Comparison of ENCODE assay signal across 36 cellular contexts in genomic region chr7:147971606-147972005, GRCh38.
"Had no signal": no experiment of that assay in that cellular context is flagged by ENCODE, and none has a peak within 500 bp of the region (broad histone marks: within the 10 kb centered on the region; RNA-seq: fewer than 3 reads in every experiment).

No MANE protein-coding gene starts in this region.

- H3K9me3 ChIP-seq: adrenal gland, body of pancreas, breast epithelium had no signal

- H3K27ac ChIP-seq: adrenal gland, body of pancreas, brain microvascular endothelial cell, breast epithelium, VCaP had no signal

- H3K27me3 ChIP-seq: adrenal gland, body of pancreas, brain microvascular endothelial cell, breast epithelium had no signal

- H3K4me3 ChIP-seq: adrenal gland, body of pancreas, breast epithelium had no signal

- DNase-seq: activated CD4-positive, alpha-beta memory T cell treated with anti-CD3 and anti-CD28 coated beads, Interleukin-2, amount 10 ng/mL, durations not matched to agents 7 days and 5 days; activated CD4-positive, alpha-beta T cell treated with anti-CD3 and anti-CD28 coated beads for 1 hour; activated CD4-positive, alpha-beta T cell treated with anti-CD3 and anti-CD28 coated beads for 36 hours; activated CD4-positive, alpha-beta T cell treated with anti-CD3 and anti-CD28 coated beads for 48 hours; activated CD4-positive, alpha-beta T cell treated with anti-CD3 and anti-CD28 coated beads, Interleukin-2, amount 10 ng/mL, durations not matched to agents 7 days and 5 days; activated CD4-positive, alpha-beta T cell treated with anti-CD3 and anti-CD28 coated beads, Interleukin-2, amount 50 U/mL, for 48 hours; activated CD4-positive, CD25-positive, alpha-beta regulatory T cell; activated CD8-positive, alpha-beta memory T cell treated with anti-CD3 and anti-CD28 coated beads for 24 hours; activated CD8-positive, alpha-beta memory T cell treated with anti-CD3 and anti-CD28 coated beads, Interleukin-2, amount 10 ng/mL, durations not matched to agents 7 days and 5 days; activated CD8-positive, alpha-beta memory T cell treated with anti-CD3 and anti-CD28 coated beads, Interleukin-2, amount 50 U/mL, for 48 hours; activated CD8-positive, alpha-beta T cell treated with anti-CD3 and anti-CD28 coated beads, Interleukin-2, amount 10 ng/mL, durations not matched to agents 7 days and 5 days; activated effector memory CD4-positive, alpha-beta T cell treated with Interleukin-2 at 50 U/mL for 16 hours; activated gamma-delta T cell; activated naive CD4-positive, alpha-beta T cell treated with anti-CD3 and anti-CD28 coated beads, Interleukin-2, amount 10 ng/mL, durations not matched to agents 7 days and 5 days; activated naive CD4-positive, alpha-beta T cell treated with Interleukin-2 at 50 U/mL for 16 hours; activated naive CD8-positive, alpha-beta T cell treated with anti-CD3 and anti-CD28 coated beads, Interleukin-2, amount 10 ng/mL, durations not matched to agents 7 days and 5 days; activated naive CD8-positive, alpha-beta T cell treated with anti-CD3 and anti-CD28 coated beads, Interleukin-2, amount 50 U/mL, for 24 hours; activated T-cell treated with anti-CD3 and anti-CD28 coated beads, Interleukin-2, amount 50 U/mL, for 24 hours; activated T-cell treated with anti-CD3 and anti-CD28 coated beads, Interleukin-2, amount 50 U/mL, for 48 hours; adrenal gland; amniotic stem cell; aorta; body of pancreas; brain microvascular endothelial cell; central memory CD4-positive, alpha-beta T cell; T-helper 1 cell; T-helper 2 cell; T-helper 9 cell had no signal

- H3K4me1 Mint-ChIP-seq: activated CD4-positive, alpha-beta memory T cell treated with anti-CD3 and anti-CD28 coated beads, Interleukin-2, amount 10 ng/mL, durations not matched to agents 7 days and 5 days; activated CD4-positive, alpha-beta T cell treated with anti-CD3 and anti-CD28 coated beads for 36 hours; activated CD4-positive, alpha-beta T cell treated with anti-CD3 and anti-CD28 coated beads, Interleukin-2, amount 10 ng/mL, durations not matched to agents 7 days and 5 days; activated CD8-positive, alpha-beta memory T cell treated with anti-CD3 and anti-CD28 coated beads, Interleukin-2, amount 10 ng/mL, durations not matched to agents 7 days and 5 days; activated naive CD4-positive, alpha-beta T cell treated with anti-CD3 and anti-CD28 coated beads, Interleukin-2, amount 10 ng/mL, durations not matched to agents 7 days and 5 days; activated naive CD4-positive, alpha-beta T cell treated with anti-CD3 and anti-CD28 coated beads, Interleukin-2, amount 50 U/mL, for 24 hours; activated naive CD8-positive, alpha-beta T cell treated with anti-CD3 and anti-CD28 coated beads, Interleukin-2, amount 10 ng/mL, durations not matched to agents 7 days and 5 days; activated naive CD8-positive, alpha-beta T cell treated with anti-CD3 and anti-CD28 coated beads, Interleukin-2, amount 50 U/mL, for 24 hours had no signal

- H3K9me3 Mint-ChIP-seq: activated CD4-positive, alpha-beta memory T cell treated with anti-CD3 and anti-CD28 coated beads, Interleukin-2, amount 10 ng/mL, durations not matched to agents 7 days and 5 days; activated CD4-positive, alpha-beta T cell treated with anti-CD3 and anti-CD28 coated beads, Interleukin-2, amount 10 ng/mL, durations not matched to agents 7 days and 5 days; activated naive CD4-positive, alpha-beta T cell treated with anti-CD3 and anti-CD28 coated beads, Interleukin-2, amount 10 ng/mL, durations not matched to agents 7 days and 5 days; activated naive CD4-positive, alpha-beta T cell treated with anti-CD3 and anti-CD28 coated beads, Interleukin-2, amount 50 U/mL, for 24 hours; activated naive CD8-positive, alpha-beta T cell treated with anti-CD3 and anti-CD28 coated beads, Interleukin-2, amount 10 ng/mL, durations not matched to agents 7 days and 5 days; activated naive CD8-positive, alpha-beta T cell treated with anti-CD3 and anti-CD28 coated beads, Interleukin-2, amount 50 U/mL, for 24 hours; activated T-cell treated with anti-CD3 and anti-CD28 coated beads, Interleukin-2, amount 50 U/mL, for 24 hours; activated T-helper 2 cell treated with anti-CD3 and anti-CD28 coated beads, Interferon-gamma antibody, Interleukin-2, Interleukin-4, amounts not matched to agents 10 μg/mL and 5 μg/mL and 100 μg/mL, durations not matched to agents 14 hours and 24 hours and 36 hours; T-helper 1 cell treated with Interleukin-12 subunit alpha and Interleukin-12 subunit beta and Interleukin-4 antibody, amounts not matched to agents 30 μg/mL and 1 μg/mL, for 36 hours; T-helper 2 cell treated with Interferon-gamma antibody and Interleukin-4, amounts not matched to agents 5 μg/mL and 100 μg/mL, for 36 hours; WTC11 had no signal

- H3K4me3 Mint-ChIP-seq: activated CD4-positive, alpha-beta memory T cell treated with anti-CD3 and anti-CD28 coated beads, Interleukin-2, amount 10 ng/mL, durations not matched to agents 7 days and 5 days; activated CD4-positive, alpha-beta T cell treated with anti-CD3 and anti-CD28 coated beads for 36 hours; activated CD4-positive, alpha-beta T cell treated with anti-CD3 and anti-CD28 coated beads, Interleukin-2, amount 10 ng/mL, durations not matched to agents 7 days and 5 days; activated CD8-positive, alpha-beta memory T cell treated with anti-CD3 and anti-CD28 coated beads, Interleukin-2, amount 10 ng/mL, durations not matched to agents 7 days and 5 days; activated CD8-positive, alpha-beta T cell treated with anti-CD3 and anti-CD28 coated beads, Interleukin-2, amount 10 ng/mL, durations not matched to agents 7 days and 5 days; activated naive CD4-positive, alpha-beta T cell treated with anti-CD3 and anti-CD28 coated beads, Interleukin-2, amount 10 ng/mL, durations not matched to agents 7 days and 5 days; activated naive CD4-positive, alpha-beta T cell treated with anti-CD3 and anti-CD28 coated beads, Interleukin-2, amount 50 U/mL, for 24 hours; activated naive CD8-positive, alpha-beta T cell; activated naive CD8-positive, alpha-beta T cell treated with anti-CD3 and anti-CD28 coated beads, Interleukin-2, amount 10 ng/mL, durations not matched to agents 7 days and 5 days; activated naive CD8-positive, alpha-beta T cell treated with anti-CD3 and anti-CD28 coated beads, Interleukin-2, amount 50 U/mL, for 24 hours; activated T-cell treated with anti-CD3 and anti-CD28 coated beads, Interleukin-2, amount 50 U/mL, for 24 hours; T-helper 1 cell treated with Interleukin-12 subunit alpha and Interleukin-12 subunit beta and Interleukin-4 antibody, amounts not matched to agents 30 μg/mL and 1 μg/mL, for 36 hours; T-helper 2 cell treated with Interferon-gamma antibody and Interleukin-4, amounts not matched to agents 5 μg/mL and 100 μg/mL, for 36 hours; WTC11 had no signal

- H3K4me1 ChIP-seq: adrenal gland, body of pancreas, breast epithelium had no signal

- H3K27me3 Mint-ChIP-seq: activated CD4-positive, alpha-beta memory T cell treated with anti-CD3 and anti-CD28 coated beads, Interleukin-2, amount 10 ng/mL, durations not matched to agents 7 days and 5 days; activated CD4-positive, alpha-beta T cell treated with anti-CD3 and anti-CD28 coated beads for 36 hours; activated CD4-positive, alpha-beta T cell treated with anti-CD3 and anti-CD28 coated beads, Interleukin-2, amount 10 ng/mL, durations not matched to agents 7 days and 5 days; activated CD8-positive, alpha-beta memory T cell treated with anti-CD3 and anti-CD28 coated beads, Interleukin-2, amount 10 ng/mL, durations not matched to agents 7 days and 5 days; activated naive CD4-positive, alpha-beta T cell treated with anti-CD3 and anti-CD28 coated beads, Interleukin-2, amount 10 ng/mL, durations not matched to agents 7 days and 5 days; activated naive CD4-positive, alpha-beta T cell treated with anti-CD3 and anti-CD28 coated beads, Interleukin-2, amount 50 U/mL, for 24 hours; activated naive CD8-positive, alpha-beta T cell; activated naive CD8-positive, alpha-beta T cell treated with anti-CD3 and anti-CD28 coated beads, Interleukin-2, amount 10 ng/mL, durations not matched to agents 7 days and 5 days; activated naive CD8-positive, alpha-beta T cell treated with anti-CD3 and anti-CD28 coated beads, Interleukin-2, amount 50 U/mL, for 24 hours; activated T-cell treated with anti-CD3 and anti-CD28 coated beads, Interleukin-2, amount 50 U/mL, for 24 hours had no signal

- H3K36me3 ChIP-seq: adrenal gland, brain microvascular endothelial cell, breast epithelium had no signal

- H3K36me3 Mint-ChIP-seq: activated CD8-positive, alpha-beta memory T cell treated with anti-CD3 and anti-CD28 coated beads, Interleukin-2, amount 10 ng/mL, durations not matched to agents 7 days and 5 days; activated naive CD4-positive, alpha-beta T cell treated with anti-CD3 and anti-CD28 coated beads, Interleukin-2, amount 10 ng/mL, durations not matched to agents 7 days and 5 days; activated naive CD4-positive, alpha-beta T cell treated with anti-CD3 and anti-CD28 coated beads, Interleukin-2, amount 50 U/mL, for 24 hours; activated naive CD8-positive, alpha-beta T cell; activated naive CD8-positive, alpha-beta T cell treated with anti-CD3 and anti-CD28 coated beads, Interleukin-2, amount 10 ng/mL, durations not matched to agents 7 days and 5 days; WTC11 had no signal

- H3K27ac Mint-ChIP-seq: activated CD4-positive, alpha-beta memory T cell treated with anti-CD3 and anti-CD28 coated beads, Interleukin-2, amount 10 ng/mL, durations not matched to agents 7 days and 5 days; activated CD4-positive, alpha-beta T cell treated with anti-CD3 and anti-CD28 coated beads for 36 hours; activated CD4-positive, alpha-beta T cell treated with anti-CD3 and anti-CD28 coated beads, Interleukin-2, amount 10 ng/mL, durations not matched to agents 7 days and 5 days; activated CD8-positive, alpha-beta memory T cell treated with anti-CD3 and anti-CD28 coated beads, Interleukin-2, amount 10 ng/mL, durations not matched to agents 7 days and 5 days; activated CD8-positive, alpha-beta T cell treated with anti-CD3 and anti-CD28 coated beads, Interleukin-2, amount 10 ng/mL, durations not matched to agents 7 days and 5 days; activated naive CD4-positive, alpha-beta T cell treated with anti-CD3 and anti-CD28 coated beads, Interleukin-2, amount 10 ng/mL, durations not matched to agents 7 days and 5 days; activated naive CD4-positive, alpha-beta T cell treated with anti-CD3 and anti-CD28 coated beads, Interleukin-2, amount 50 U/mL, for 24 hours; activated naive CD8-positive, alpha-beta T cell; activated naive CD8-positive, alpha-beta T cell treated with anti-CD3 and anti-CD28 coated beads, Interleukin-2, amount 10 ng/mL, durations not matched to agents 7 days and 5 days; activated naive CD8-positive, alpha-beta T cell treated with anti-CD3 and anti-CD28 coated beads, Interleukin-2, amount 50 U/mL, for 24 hours; activated T-cell treated with anti-CD3 and anti-CD28 coated beads, Interleukin-2, amount 50 U/mL, for 24 hours; activated T-helper 2 cell treated with anti-CD3 and anti-CD28 coated beads, Interferon-gamma antibody, Interleukin-2, Interleukin-4, amounts not matched to agents 10 μg/mL and 5 μg/mL and 100 μg/mL, durations not matched to agents 14 hours and 24 hours and 36 hours; T-helper 1 cell treated with Interleukin-12 subunit alpha and Interleukin-12 subunit beta and Interleukin-4 antibody, amounts not matched to agents 30 μg/mL and 1 μg/mL, for 36 hours; T-helper 2 cell treated with Interferon-gamma antibody and Interleukin-4, amounts not matched to agents 5 μg/mL and 100 μg/mL, for 36 hours; WTC11 had no signal
